In genomic region chr19:55099557-55100506, GRCh38 we compare ENCODE assay signal across 9 cellular contexts. TPM values are rescaled to one million over a fixed set of nuclear protein-coding genes. Genes with fewer than 3 reads are reported as not detected.
DNase-seq lines count a peak whose midpoint lies in the region; ATAC-seq, FAIRE-seq and TF ChIP-seq lines count a peak whose summit lies in the region.
"Had no signal": no experiment of that assay in that cellular context is flagged by ENCODE, and none has a peak within 500 bp of the region (broad histone marks: within the 10 kb centered on the region; RNA-seq: fewer than 3 reads in every experiment).

No MANE protein-coding gene starts in this region.

- H3K9ac ChIP-seq in HepG2 (ENCODE audit: insufficient read depth, low read depth, low read length): no peak overlapping the region

- no peak overlapping the region for H3K4me2 ChIP-seq in HepG2 (ENCODE audit: low read depth, low read length)

- no TSS peak for BruUV-seq in HepG2 (replicated peaks; lab: Mats Ljungman, UMichigan)

- TF ChIP-seq EP300 in HepG2 (IDR thresholded peaks at IDR 0.05; ENCODE audit: low read depth in 2 of 2, low read length in 2 of 2): no peak
- TF ChIP-seq EP300 in HepG2 (CRISPR knock-in tag; IDR thresholded peaks at IDR 0.05; ENCODE audit: borderline replicate concordance): no peak

- TF ChIP-seq POLR2A in HepG2 (IDR thresholded peaks at IDR 0.05; ENCODE audit: insufficient read depth in 1 of 2, low read depth in 2 of 2, low read length in 2 of 2): no peak
- TF ChIP-seq POLR2A in right lobe of liver (IDR thresholded peaks at IDR 0.05): no peak

- in situ Hi-C loops in HepG2 (cut with HindIII; ENCODE audit: extremely low pct_ligation_motif_present, low pct_unique_long_range_greater_than_20kb): no loop called here

- DNase-seq in HepG2 (ENCODE audit: low spot score): no peak
- DNase-seq in right lobe of liver: no peak
- no peak for DNase-seq in fibroblast of villous mesenchyme (ENCODE audit: low read depth)
- no peak for DNase-seq in superior temporal gyrus (ENCODE audit: extremely low spot score)
- no peak for DNase-seq in DMS53 treated with DMSO at 0.1 percent for 48 hours (lab: John Stamatoyannopoulos, UW; ENCODE audit: unreplicated experiment)
- DNase-seq: activated naive CD4-positive, alpha-beta T cell treated with anti-CD3 and anti-CD28 coated beads for 36 hours; NCI-H1092 treated with DMSO at 0.1 percent for 48 hours had no signal

- WGBS in HepG2 (ENCODE audit: low lambda C conversion rate): 75% methylated on average over 21 of the region's 27 CpGs
- 62% methylated on average over 8 of the region's 27 CpGs for WGBS in right lobe of liver (ENCODE audit: insufficient coverage, low coverage, low lambda C conversion rate, missing lambda C conversion rate)

- H3K36me3 ChIP-seq in HepG2 (replicated peaks in 1 of 2; ENCODE audit: control insufficient read depth in 1 of 2, insufficient read depth in 2 of 2, low read length in 2 of 2) (peaks cover under 1 to 13% of the 10 kb centered on the region in 2 experiments; a peak in 4 of 5 replicates), right lobe of liver (peaks cover 0 to 30% (median 9%) of the 10 kb centered on the region in 4 donors)

- no peak overlapping the region for H2AFZ ChIP-seq in HepG2 (ENCODE audit: low read length)

- H3K9me3 ChIP-seq in HepG2 (ENCODE audit: low read length) (no peaks in the 10 kb centered on the region), right lobe of liver (no peaks in the 10 kb centered on the region)

- H3K27me3 ChIP-seq in HepG2 (ENCODE audit: control insufficient read depth in 1 of 2, insufficient read depth in 2 of 2, low read length in 2 of 2) (no peaks in the 10 kb centered on the region), right lobe of liver (no peaks in the 10 kb centered on the region)

- H3K79me2 ChIP-seq in HepG2 (ENCODE audit: insufficient read depth, low read length): no peaks in the 10 kb centered on the region

- H3K4me1 ChIP-seq in HepG2 (ENCODE audit: insufficient read depth, low read length) (peaks cover 16% of the 10 kb centered on the region), right lobe of liver (no peaks in the 10 kb centered on the region)

- TF ChIP-seq CTCF in HepG2 (CRISPR knock-in tag; IDR thresholded peaks at IDR 0.05): peak; percentile 52; the same call in 1 of the 2 replicates
- TF ChIP-seq CTCF in right lobe of liver (IDR thresholded peaks at IDR 0.05): no peak
- peak; percentile 17 for TF ChIP-seq CTCF in fibroblast of villous mesenchyme (IDR thresholded peaks at IDR 0.05; ENCODE audit: insufficient read depth, low read depth, low read length)

- H3K27ac ChIP-seq in HepG2 (ENCODE audit: extremely low read length, insufficient read depth, low read length) (no peak overlapping the region), right lobe of liver (no peak overlapping the region)

- CTCF ChIA-PET in HepG2 (lab: Yijun Ruan, JAX; ENCODE audit: low intra/inter-chr PET ratio, low total read pairs): interaction anchor here (1.0 kb wide), 1 partner anchor 11 kb away, joined by 5 read pairs; no protein-coding TSS in a partner anchor

- no peak for FAIRE-seq in HepG2 (lab: Jason Lieb, UNC)

- peak; percentile 27 for ATAC-seq in HepG2
- no peak for ATAC-seq in right lobe of liver
- ATAC-seq in HG02571 (IDR thresholded peaks at IDR 0.05; ENCODE audit: unreplicated experiment): no peak

- intact Hi-C loops in HepG2 (cut with micrococcal nuclease; ENCODE audit: unreplicated experiment): no loop called here
- intact Hi-C loops in right lobe of liver (cut with DNase I): no loop called here

- H3K4me3 ChIP-seq in HepG2 (replicated peaks in 1 of 3; ENCODE audit: insufficient read depth in 1 of 3, low read depth in 2 of 3, low read length in 3 of 3) (no peak overlapping the region), right lobe of liver (no peak overlapping the region), fibroblast of villous mesenchyme (ENCODE audit: low read depth, low read length) (no peak overlapping the region)

- no peak for TF ChIP-seq RAD21 in HepG2 (CRISPR knock-in tag; IDR thresholded peaks at IDR 0.05)

- 0 out of 2 replicates have a peak, but pooled peaks cover 2% of the 10 kb centered on the region for H4K20me1 ChIP-seq in HepG2 (ENCODE audit: insufficient read depth, low read length)

- POLR2A ChIA-PET in HepG2 (lab: Yijun Ruan, JAX): no interaction called here

RNA-seq across cellular contexts. Expression of gene PPP1R12C, which starts 17.6 kb away (rescaled TPM):
- total RNA-seq in HepG2 (2016; rRNA removed; fragmentation: Illumina TruSeq; extraction: Trizol) (13.0 and 29.7 TPM in 2 replicates), right lobe of liver (10 to 100 TPM; 35.6 to 48.1 (median 41.7) TPM), fibroblast of villous mesenchyme (49.7 and 69.9 TPM in 2 replicates)
- 8.7 and 9.6 TPM in 2 replicates for total RNA-seq in HepG2 (2016; cell fraction: cytosol; rRNA removed; fragmentation: Illumina TruSeq; extraction: Trizol; ENCODE audit: low read depth)
- 10.7 and 30.4 TPM in 2 replicates for total RNA-seq in HepG2 (2016; cell fraction: insoluble cytoplasmic fraction; rRNA removed; fragmentation: Illumina TruSeq; extraction: Trizol)
- total RNA-seq in HepG2 (2016; cell fraction: membrane; rRNA removed; fragmentation: Illumina TruSeq; extraction: Trizol): 16.0 and 19.8 TPM in 2 replicates
- 33.8 and 39.8 TPM in 2 replicates for total RNA-seq in HepG2 (2016; cell fraction: nucleus; rRNA removed; fragmentation: Illumina TruSeq; extraction: Trizol)
- polyA plus RNA-seq in HepG2 (2011; rRNA removed): 30.3 and 40.4 TPM in 2 replicates
- polyA plus RNA-seq in HepG2 (2011; cell fraction: cytosol; rRNA removed): 13.1 and 19.7 TPM in 2 replicates
- 234 and 309 TPM in 2 replicates for polyA plus RNA-seq in HepG2 (2011; cell fraction: nucleus; rRNA removed)
- 30.8 and 39.8 TPM in 2 replicates for polyA plus RNA-seq in HepG2 (2012)
- 16.9 and 17.6 TPM in 2 replicates for polyA plus RNA-seq in HepG2 (2016; cell fraction: cytosol; fragmentation: Illumina TruSeq; extraction: Trizol; ENCODE audit: low read depth)
- polyA plus RNA-seq in HepG2 (2016; cell fraction: insoluble cytoplasmic fraction; fragmentation: Illumina TruSeq; extraction: Trizol; ENCODE audit: low read depth): 21.3 and 29.2 TPM in 2 replicates
- polyA plus RNA-seq in HepG2 (2016; cell fraction: membrane; fragmentation: Illumina TruSeq; extraction: Trizol; ENCODE audit: low read depth): 27.6 and 31.9 TPM in 2 replicates
- polyA plus RNA-seq in HepG2 (2016; cell fraction: nucleus; fragmentation: Illumina TruSeq; extraction: Trizol; ENCODE audit: insufficient read depth, low read depth): 194 and 196 TPM in 2 replicates
- 20.6 and 25.3 TPM in 2 replicates for polyA minus RNA-seq in HepG2 (2011; rRNA and poly(A)+ RNA removed; ENCODE audit: low replicate concordance)
- polyA minus RNA-seq in HepG2 (2011; cell fraction: cytosol; rRNA and poly(A)+ RNA removed): 6.3 and 6.7 TPM in 2 replicates
- 22.7 and 26.5 TPM in 2 replicates for polyA minus RNA-seq in HepG2 (2011; cell fraction: nucleus; rRNA and poly(A)+ RNA removed)

RNA-seq across cellular contexts. Expression of gene EPS8L1, which starts 24.2 kb away (rescaled TPM):
- total RNA-seq in HepG2 (2016; rRNA removed; fragmentation: Illumina TruSeq; extraction: Trizol): 2.3 and 3.0 TPM in 2 replicates
- total RNA-seq in HepG2 (2016; cell fraction: cytosol; rRNA removed; fragmentation: Illumina TruSeq; extraction: Trizol; ENCODE audit: low read depth): 0.79 and 0.91 TPM in 2 replicates
- 1.4 and 2.2 TPM in 2 replicates for total RNA-seq in HepG2 (2016; cell fraction: insoluble cytoplasmic fraction; rRNA removed; fragmentation: Illumina TruSeq; extraction: Trizol)
- 2.6 and 2.9 TPM in 2 replicates for total RNA-seq in HepG2 (2016; cell fraction: membrane; rRNA removed; fragmentation: Illumina TruSeq; extraction: Trizol)
- total RNA-seq in HepG2 (2016; cell fraction: nucleus; rRNA removed; fragmentation: Illumina TruSeq; extraction: Trizol): 0.84 and 1.3 TPM in 2 replicates
- 6.3 and 6.6 TPM in 2 replicates for polyA plus RNA-seq in HepG2 (2011; rRNA removed)
- polyA plus RNA-seq in HepG2 (2011; cell fraction: cytosol; rRNA removed): 3.0 and 4.2 TPM in 2 replicates
- 27.8 and 31.9 TPM in 2 replicates for polyA plus RNA-seq in HepG2 (2011; cell fraction: nucleus; rRNA removed)
- 5.0 and 6.5 TPM in 2 replicates for polyA plus RNA-seq in HepG2 (2012)
- 1.6 and 1.7 TPM in 2 replicates for polyA plus RNA-seq in HepG2 (2016; cell fraction: cytosol; fragmentation: Illumina TruSeq; extraction: Trizol; ENCODE audit: low read depth)
- 1.4 and 2.0 TPM in 2 replicates for polyA plus RNA-seq in HepG2 (2016; cell fraction: insoluble cytoplasmic fraction; fragmentation: Illumina TruSeq; extraction: Trizol; ENCODE audit: low read depth)
- 2.0 TPM in 2 replicates for polyA plus RNA-seq in HepG2 (2016; cell fraction: membrane; fragmentation: Illumina TruSeq; extraction: Trizol; ENCODE audit: low read depth)
- 6.3 and 7.4 TPM in 2 replicates for polyA plus RNA-seq in HepG2 (2016; cell fraction: nucleus; fragmentation: Illumina TruSeq; extraction: Trizol; ENCODE audit: insufficient read depth, low read depth)
- 4.0 and 6.3 TPM in 2 replicates for polyA minus RNA-seq in HepG2 (2011; rRNA and poly(A)+ RNA removed; ENCODE audit: low replicate concordance)
- polyA minus RNA-seq in HepG2 (2011; cell fraction: cytosol; rRNA and poly(A)+ RNA removed): 0.88 and 1.4 TPM in 2 replicates
- polyA minus RNA-seq in HepG2 (2011; cell fraction: nucleus; rRNA and poly(A)+ RNA removed): 3.4 and 3.7 TPM in 2 replicates
- total RNA-seq in right lobe of liver: 1 to 10 TPM in 4 of 6 experiments, under 1 TPM in 2; 0.49 to 2.4 (median 1.2) TPM
- total RNA-seq in fibroblast of villous mesenchyme: 1.3 and 2.2 TPM in 2 replicates

RNA-seq across cellular contexts. Expression of gene RDH13, which starts 36.9 kb away (rescaled TPM):
- total RNA-seq in HepG2 (2016; rRNA removed; fragmentation: Illumina TruSeq; extraction: Trizol): 19.1 and 21.5 TPM in 2 replicates
- 7.5 and 7.8 TPM in 2 replicates for total RNA-seq in HepG2 (2016; cell fraction: cytosol; rRNA removed; fragmentation: Illumina TruSeq; extraction: Trizol; ENCODE audit: low read depth)
- 15.8 and 21.1 TPM in 2 replicates for total RNA-seq in HepG2 (2016; cell fraction: insoluble cytoplasmic fraction; rRNA removed; fragmentation: Illumina TruSeq; extraction: Trizol)
- 11.8 and 12.8 TPM in 2 replicates for total RNA-seq in HepG2 (2016; cell fraction: membrane; rRNA removed; fragmentation: Illumina TruSeq; extraction: Trizol)
- 17.4 and 22.3 TPM in 2 replicates for total RNA-seq in HepG2 (2016; cell fraction: nucleus; rRNA removed; fragmentation: Illumina TruSeq; extraction: Trizol)
- polyA plus RNA-seq in HepG2 (2011; rRNA removed): 13.4 and 16.6 TPM in 2 replicates
- polyA plus RNA-seq in HepG2 (2011; cell fraction: cytosol; rRNA removed): 9.7 and 11.4 TPM in 2 replicates
- 30.1 and 32.4 TPM in 2 replicates for polyA plus RNA-seq in HepG2 (2011; cell fraction: nucleus; rRNA removed)
- polyA plus RNA-seq in HepG2 (2012): 11.5 and 13.1 TPM in 2 replicates
- polyA plus RNA-seq in HepG2 (2016; cell fraction: cytosol; fragmentation: Illumina TruSeq; extraction: Trizol; ENCODE audit: low read depth): 4.2 and 4.4 TPM in 2 replicates
- polyA plus RNA-seq in HepG2 (2016; cell fraction: insoluble cytoplasmic fraction; fragmentation: Illumina TruSeq; extraction: Trizol; ENCODE audit: low read depth): 14.5 and 16.2 TPM in 2 replicates
- 5.8 and 6.5 TPM in 2 replicates for polyA plus RNA-seq in HepG2 (2016; cell fraction: membrane; fragmentation: Illumina TruSeq; extraction: Trizol; ENCODE audit: low read depth)
- polyA plus RNA-seq in HepG2 (2016; cell fraction: nucleus; fragmentation: Illumina TruSeq; extraction: Trizol; ENCODE audit: insufficient read depth, low read depth): 30.4 and 34.3 TPM in 2 replicates
- 35.2 and 54.3 TPM in 2 replicates for polyA minus RNA-seq in HepG2 (2011; rRNA and poly(A)+ RNA removed; ENCODE audit: low replicate concordance)
- 8.1 and 16.8 TPM in 2 replicates for polyA minus RNA-seq in HepG2 (2011; cell fraction: cytosol; rRNA and poly(A)+ RNA removed)
- polyA minus RNA-seq in HepG2 (2011; cell fraction: nucleus; rRNA and poly(A)+ RNA removed): 29.1 and 32.1 TPM in 2 replicates
- total RNA-seq in right lobe of liver: 10 to 100 TPM in 4 of 6 experiments, 1 to 10 TPM in 2; 7.7 to 16.8 (median 12.1) TPM
- total RNA-seq in fibroblast of villous mesenchyme: 9.0 and 9.1 TPM in 2 replicates

RNA-seq across cellular contexts. Expression of gene TNNT1, which starts 49.2 kb away (rescaled TPM):
- total RNA-seq in HepG2 (2016; rRNA removed; fragmentation: Illumina TruSeq; extraction: Trizol): 1.3 and 1.4 TPM in 2 replicates
- total RNA-seq in HepG2 (2016; cell fraction: cytosol; rRNA removed; fragmentation: Illumina TruSeq; extraction: Trizol; ENCODE audit: low read depth): 0.91 and 3.3 TPM in 2 replicates
- total RNA-seq in HepG2 (2016; cell fraction: insoluble cytoplasmic fraction; rRNA removed; fragmentation: Illumina TruSeq; extraction: Trizol): 1.3 and 1.5 TPM in 2 replicates
- 3.2 and 3.6 TPM in 2 replicates for total RNA-seq in HepG2 (2016; cell fraction: membrane; rRNA removed; fragmentation: Illumina TruSeq; extraction: Trizol)
- total RNA-seq in HepG2 (2016; cell fraction: nucleus; rRNA removed; fragmentation: Illumina TruSeq; extraction: Trizol): 0.99 and 1.1 TPM in 2 replicates
- 1.3 and 2.4 TPM in 2 replicates for polyA plus RNA-seq in HepG2 (2011; rRNA removed)
- polyA plus RNA-seq in HepG2 (2011; cell fraction: cytosol; rRNA removed): 2.1 and 2.2 TPM in 2 replicates
- 1.6 and 1.8 TPM in 2 replicates for polyA plus RNA-seq in HepG2 (2011; cell fraction: nucleus; rRNA removed)
- polyA plus RNA-seq in HepG2 (2012): 1.8 and 3.8 TPM in 2 replicates
- polyA plus RNA-seq in HepG2 (2016; cell fraction: cytosol; fragmentation: Illumina TruSeq; extraction: Trizol; ENCODE audit: low read depth): 3.1 and 3.6 TPM in 2 replicates
- polyA plus RNA-seq in HepG2 (2016; cell fraction: insoluble cytoplasmic fraction; fragmentation: Illumina TruSeq; extraction: Trizol; ENCODE audit: low read depth): 0.81 and 1.7 TPM in 2 replicates
- 2.3 and 3.5 TPM in 2 replicates for polyA plus RNA-seq in HepG2 (2016; cell fraction: membrane; fragmentation: Illumina TruSeq; extraction: Trizol; ENCODE audit: low read depth)
- 1.7 and 2.1 TPM in 2 replicates for polyA plus RNA-seq in HepG2 (2016; cell fraction: nucleus; fragmentation: Illumina TruSeq; extraction: Trizol; ENCODE audit: insufficient read depth, low read depth)
- polyA minus RNA-seq in HepG2 (2011; rRNA and poly(A)+ RNA removed; ENCODE audit: low replicate concordance): 0.64 and 6.2 TPM in 2 replicates
- 2.5 TPM in 1 of 2 replicates, not detected in the other for polyA minus RNA-seq in HepG2 (2011; cell fraction: cytosol; rRNA and poly(A)+ RNA removed)
- 1.0 TPM in 1 of 2 replicates, not detected in the other for polyA minus RNA-seq in HepG2 (2011; cell fraction: nucleus; rRNA and poly(A)+ RNA removed)
- 10 to 100 TPM in 1 of 6 experiments, 1 to 10 TPM in 3, not detected in 2; 1.2 to 10.9 (median 1.6) TPM for total RNA-seq in right lobe of liver
- under 0.01 and 0.64 TPM in 2 replicates for total RNA-seq in fibroblast of villous mesenchyme
- total RNA-seq: activated naive CD4-positive, alpha-beta T cell treated with anti-CD3 and anti-CD28 coated beads for 36 hours had no signal

RNA-seq across cellular contexts. Expression of gene TNNI3, which starts 57.7 kb away (rescaled TPM):
- total RNA-seq in HepG2 (2016; rRNA removed; fragmentation: Illumina TruSeq; extraction: Trizol) (3.5 and 3.7 TPM in 2 replicates), right lobe of liver (under 1 TPM in 3 of 6 experiments, not detected in 3; 0.43 to 0.83 (median 0.62) TPM), fibroblast of villous mesenchyme (not detected in 2 replicates)
- total RNA-seq in HepG2 (2016; cell fraction: cytosol; rRNA removed; fragmentation: Illumina TruSeq; extraction: Trizol; ENCODE audit: low read depth): 1.9 and 3.2 TPM in 2 replicates
- total RNA-seq in HepG2 (2016; cell fraction: insoluble cytoplasmic fraction; rRNA removed; fragmentation: Illumina TruSeq; extraction: Trizol): 3.8 and 5.6 TPM in 2 replicates
- total RNA-seq in HepG2 (2016; cell fraction: membrane; rRNA removed; fragmentation: Illumina TruSeq; extraction: Trizol): 2.0 and 2.4 TPM in 2 replicates
- 1.6 and 2.3 TPM in 2 replicates for total RNA-seq in HepG2 (2016; cell fraction: nucleus; rRNA removed; fragmentation: Illumina TruSeq; extraction: Trizol)
- polyA plus RNA-seq in HepG2 (2011; rRNA removed): 3.7 TPM in 2 replicates
- 4.8 and 5.7 TPM in 2 replicates for polyA plus RNA-seq in HepG2 (2011; cell fraction: cytosol; rRNA removed)
- 2.4 and 3.1 TPM in 2 replicates for polyA plus RNA-seq in HepG2 (2011; cell fraction: nucleus; rRNA removed)
- polyA plus RNA-seq in HepG2 (2012): 4.6 and 9.0 TPM in 2 replicates
- polyA plus RNA-seq in HepG2 (2016; cell fraction: cytosol; fragmentation: Illumina TruSeq; extraction: Trizol; ENCODE audit: low read depth): 1.5 and 2.8 TPM in 2 replicates
- 4.3 and 5.1 TPM in 2 replicates for polyA plus RNA-seq in HepG2 (2016; cell fraction: insoluble cytoplasmic fraction; fragmentation: Illumina TruSeq; extraction: Trizol; ENCODE audit: low read depth)
- polyA plus RNA-seq in HepG2 (2016; cell fraction: membrane; fragmentation: Illumina TruSeq; extraction: Trizol; ENCODE audit: low read depth): 1.1 and 1.6 TPM in 2 replicates
- polyA plus RNA-seq in HepG2 (2016; cell fraction: nucleus; fragmentation: Illumina TruSeq; extraction: Trizol; ENCODE audit: insufficient read depth, low read depth): 3.4 TPM in 2 replicates
- polyA minus RNA-seq in HepG2 (2011; rRNA and poly(A)+ RNA removed; ENCODE audit: low replicate concordance): 0.48 and 0.75 TPM in 2 replicates
- not detected in 2 replicates for polyA minus RNA-seq in HepG2 (2011; cell fraction: cytosol; rRNA and poly(A)+ RNA removed)
- not detected in 2 replicates for polyA minus RNA-seq in HepG2 (2011; cell fraction: nucleus; rRNA and poly(A)+ RNA removed)
- total RNA-seq: activated naive CD4-positive, alpha-beta T cell treated with anti-CD3 and anti-CD28 coated beads for 36 hours; left lobe of liver had no signal

Comparison
In these comparisons a context has a peak if more than half of its experiments do, and no peak if none do; other contexts are left out.
1. CTCF ChIP-seq: peak in HepG2 (single experiment) and fibroblast of villous mesenchyme (single experiment); none in right lobe of liver (0 of 4).